ENCODE assay signal across 8 cellular contexts in genomic region chr4:69617083-69617694, GRCh38. TPM values are rescaled to one million over a fixed set of nuclear protein-coding genes. Genes with fewer than 3 reads are reported as not detected.
DNase-seq lines count a peak whose midpoint lies in the region; ATAC-seq, FAIRE-seq and TF ChIP-seq lines count a peak whose summit lies in the region.

No MANE protein-coding gene starts in this region.

- TF ChIP-seq POLR2A in erythroblast (IDR thresholded peaks at IDR 0.05; ENCODE audit: low read length), result no peak
- TF ChIP-seq POLR2A in GM12891 (IDR thresholded peaks at IDR 0.05; ENCODE audit: low read depth, low read length), result no peak

- no peaks in the 10 kb centered on the region for H3K27me3 ChIP-seq in CD4-positive, alpha-beta T cell (ENCODE audit: control insufficient read depth, insufficient read depth, low read length)

- H3K4me1 Mint-ChIP-seq in CD4-positive, alpha-beta T cell (ENCODE audit: low read depth), result no peaks in the 10 kb centered on the region

- H3K4me3 Mint-ChIP-seq in CD4-positive, alpha-beta T cell, result no peak overlapping the region

- no peak overlapping the region for H3K27ac ChIP-seq in CD4-positive, alpha-beta T cell (ENCODE audit: low read depth, low read length)

- no peak for FAIRE-seq in GM12891 (lab: Jason Lieb, UNC)

- POLR2A ChIA-PET in CD4-positive, alpha-beta T cell (lab: Charles Lee), result no interaction called here

- H3K27me3 Mint-ChIP-seq in CD4-positive, alpha-beta T cell, result no peaks in the 10 kb centered on the region

- H3K27ac Mint-ChIP-seq in CD4-positive, alpha-beta T cell, result no peak overlapping the region

- DNase-seq in NCI-H82 (lab: John Stamatoyannopoulos, UW), result peak; percentile 54
- no peak for DNase-seq in NCI-H82 treated with DMSO at 0.1 percent for 48 hours (lab: John Stamatoyannopoulos, UW; ENCODE audit: unreplicated experiment)
- peak; percentile 6 for DNase-seq in NCI-H524 treated with DMSO at 0.1 percent for 48 hours (lab: John Stamatoyannopoulos, UW)
- peak; percentile 49 to 51 for DNase-seq in erythroblast (lab: John Stamatoyannopoulos, UW)
- DNase-seq in smooth muscle cell of the brain vasculature (ENCODE audit: low read depth, low spot score), result peak; percentile 12
- no peak for DNase-seq in CD4-positive, alpha-beta T cell
- no peak for DNase-seq in GM12891 (ENCODE audit: insufficient read length, low spot score)

- H3K9me3 ChIP-seq in CD4-positive, alpha-beta T cell (ENCODE audit: control insufficient read depth, low read length), result no peaks in the 10 kb centered on the region

- no peaks in the 10 kb centered on the region for H3K36me3 Mint-ChIP-seq in CD4-positive, alpha-beta T cell (ENCODE audit: low read depth)

- intact Hi-C loops in CD4-positive, alpha-beta T cell (cut with DNase I, micrococcal nuclease), result no loop called here

- CTCF ChIA-PET in CD4-positive, alpha-beta T cell (lab: Charles Lee), result no interaction called here

- no peak for ATAC-seq in CD4-positive, alpha-beta T cell (ENCODE audit: poor library complexity)
- no peak for ATAC-seq in HG02623 (IDR thresholded peaks at IDR 0.05; ENCODE audit: unreplicated experiment)

- no peak for TF ChIP-seq CTCF in CD4-positive, alpha-beta T cell (IDR thresholded peaks at IDR 0.05)

- no peaks in the 10 kb centered on the region for H3K9me3 Mint-ChIP-seq in CD4-positive, alpha-beta T cell

TF ChIP-seq in GM12891, 5 proteins besides CTCF, POLR2A, EP300 and RAD21:
- TF ChIP-seq PAX5 (IDR thresholded peaks at IDR 0.05; ENCODE audit: insufficient read depth, low read length, severe bottlenecking) (no peak), SPI1 (IDR thresholded peaks at IDR 0.05; ENCODE audit: low read depth, low read length) (no peak), POU2F2 (IDR thresholded peaks at IDR 0.05; ENCODE audit: low read depth, low read length) (no peak)

RNA-seq across cellular contexts. Expression of gene UGT2A2, which starts 22.3 kb away (rescaled TPM):
- not detected for total RNA-seq in CD4-positive, alpha-beta T cell
- not detected for polyA plus RNA-seq in GM12891 (2012; ENCODE audit: low read depth, missing spikeins)

RNA-seq across cellular contexts. Expression of gene UGT2A1, which starts 35.9 kb away (rescaled TPM):
- total RNA-seq in CD4-positive, alpha-beta T cell, result under 1 TPM in 1 of 2 experiments, not detected in 1; 0.22 TPM
- not detected for polyA plus RNA-seq in GM12891 (2012; ENCODE audit: low read depth, missing spikeins)

Comparison
In these comparisons a context has a peak if more than half of its experiments do, and no peak if none do; other contexts are left out.
1. DNase-seq: peak in NCI-H82 (single experiment), NCI-H524 treated with DMSO at 0.1 percent for 48 hours (single experiment), erythroblast (2 of 2) and smooth muscle cell of the brain vasculature (single experiment); none in NCI-H82 treated with DMSO at 0.1 percent for 48 hours (single experiment), CD4-positive, alpha-beta T cell (0 of 10) and GM12891 (single experiment).